In genomic region chr3:188720636-188721035, GRCh38 we compare ENCODE assay signal across 10 cellular contexts.
DNase-seq lines count a peak whose midpoint lies in the region; ATAC-seq and TF ChIP-seq lines count a peak whose summit lies in the region.
"Had no signal": no experiment of that assay in that cellular context is flagged by ENCODE, and none has a peak within 500 bp of the region (broad histone marks: within the 10 kb centered on the region; RNA-seq: fewer than 3 reads in every experiment).

No MANE protein-coding gene starts in this region.

- no peaks in the 10 kb centered on the region for H3K36me3 ChIP-seq in MG63

- H3K27me3 ChIP-seq in MG63, result no peaks in the 10 kb centered on the region

- no peaks in the 10 kb centered on the region for H3K9me3 ChIP-seq in MG63

- ATAC-seq in HG03521 (IDR thresholded peaks at IDR 0.05; ENCODE audit: unreplicated experiment), result no peak

- peak; percentile 11 for DNase-seq in SIG-M5 treated with dmso at 0.1 percent for 504 hours (lab: John Stamatoyannopoulos, UW; ENCODE audit: unreplicated experiment)
- DNase-seq in SIG-M5 (lab: John Stamatoyannopoulos, UW), result no peak
- peak; percentile 18 for DNase-seq in MG63
- peak; percentile 43 for DNase-seq in epithelial cell of esophagus (ENCODE audit: low read depth)
- peak; percentile 21 for DNase-seq in mucosa of gallbladder (ENCODE audit: low spot score)
- no peak for DNase-seq in inferior parietal cortex (ENCODE audit: extremely low spot score)
- no peak for DNase-seq in DMS 273 treated with DMSO at 0.1 percent for 48 hours (lab: John Stamatoyannopoulos, UW)
- DNase-seq: glutamatergic neuron; stimulated activated CD4-positive, alpha-beta T cell treated with anti-CD3 and anti-CD28 coated beads, Interleukin-12 subunit alpha, Interleukin-12 subunit beta, amount 100 ng/mL, for 4 hours had no signal

- TF ChIP-seq CTCF in epithelial cell of esophagus (IDR thresholded peaks at IDR 0.05; ENCODE audit: insufficient read depth, low read depth, low read length, missing control alignments), result no peak

- H3K4me3 ChIP-seq in MG63, result no peak overlapping the region
- no peak overlapping the region for H3K4me3 ChIP-seq in epithelial cell of esophagus (ENCODE audit: low read length)

Comparison
In these comparisons a context has a peak if more than half of its experiments do, and no peak if none do; other contexts are left out.
1. DNase-seq: peak in SIG-M5 treated with dmso at 0.1 percent for 504 hours (single experiment), MG63 (single experiment), epithelial cell of esophagus (single experiment) and mucosa of gallbladder (single experiment); none in SIG-M5 (single experiment), inferior parietal cortex (single experiment) and DMS 273 treated with DMSO at 0.1 percent for 48 hours (single experiment).